17 cellular contexts compared by ENCODE assay signal in the genomic region with DNA sequence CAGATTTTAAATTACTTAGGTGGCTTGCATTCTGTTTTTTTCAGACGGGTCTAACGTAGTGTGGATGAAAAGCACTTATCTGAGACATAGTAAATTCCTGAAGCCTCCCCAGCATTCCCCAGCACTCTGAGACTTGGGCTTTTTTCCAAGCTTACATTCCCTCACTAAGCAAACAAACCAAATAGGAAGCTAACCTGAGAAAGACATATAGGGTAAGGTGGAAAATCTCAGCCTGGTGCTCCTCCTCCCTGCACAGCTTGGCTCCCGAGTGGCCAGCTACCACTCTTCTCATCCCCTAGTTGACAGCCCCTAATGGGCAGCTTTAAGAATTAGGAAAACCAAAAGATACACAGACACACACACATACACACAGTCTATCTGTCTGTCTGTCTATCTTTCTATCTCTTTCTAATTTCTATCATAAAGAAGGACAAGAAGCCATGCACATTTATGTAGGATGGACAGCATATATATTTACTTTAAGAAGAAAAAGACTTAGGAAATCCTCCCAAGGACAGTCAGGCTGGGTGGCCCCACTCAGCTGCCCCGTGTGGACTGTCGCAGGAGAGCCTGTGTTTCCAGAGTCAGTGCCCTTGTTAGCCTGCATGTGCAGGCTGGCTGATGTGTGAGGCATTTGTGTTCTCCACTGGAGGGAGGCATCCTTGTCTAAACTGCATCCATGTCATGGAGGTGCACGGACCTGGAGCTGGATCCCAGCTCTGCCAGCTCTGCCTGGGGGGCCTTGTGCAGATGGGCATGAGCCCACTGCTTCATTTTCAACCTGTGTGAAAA. TPM values are rescaled to one million over a fixed set of nuclear protein-coding genes. Genes with fewer than 3 reads are reported as not detected.
DNase-seq lines count a peak whose midpoint lies in the region; ATAC-seq, FAIRE-seq and TF ChIP-seq lines count a peak whose summit lies in the region.
"Had no signal": no experiment of that assay in that cellular context is flagged by ENCODE, and none has a peak within 500 bp of the region (broad histone marks: within the 10 kb centered on the region; RNA-seq: fewer than 3 reads in every experiment).

No MANE protein-coding gene starts in this region.

- TF ChIP-seq EP300 in A549 (IDR thresholded peaks at IDR 0.05), result no peak

- peaks cover 0 to 59% of the 10 kb centered on the region in 2 donors for H3K36me3 ChIP-seq in left lung

- intact Hi-C loops in left lung (cut with DNase I), result no loop called here

- TF ChIP-seq CTCF in A549 (IDR thresholded peaks at IDR 0.05) (no peak), astrocyte of the cerebellum (IDR thresholded peaks at IDR 0.05; ENCODE audit: low read depth, low read length, missing control alignments) (no peak), left lung (IDR thresholded peaks at IDR 0.05) (no peak)

- DNase-seq in A549 (ENCODE audit: low read depth in 1 of 2, low spot score in 1 of 2), result peak in 1 of 2 experiments; percentile 53
- DNase-seq in EH (ENCODE audit: low read depth), result peak; percentile 69
- peak; percentile 57 for DNase-seq in astrocyte of the cerebellum (ENCODE audit: low read depth)
- DNase-seq in left lung, result no peak
- DNase-seq in urothelium cell line (ENCODE audit: low spot score), result no peak
- DNase-seq in amniotic stem cell (lab: John Stamatoyannopoulos, UW), result no peak
- DNase-seq in GOT3 (lab: John Stamatoyannopoulos, UW), result no peak
- no peak for DNase-seq in OCI-M1 (lab: John Stamatoyannopoulos, UW)
- DNase-seq: activated T-cell treated with anti-CD3 and anti-CD28 coated beads, Interleukin-2, amount 50 U/mL, for 72 hours; C1 segment of cervical spinal cord; effector memory CD8-positive, alpha-beta T cell; NCI-H1694 treated with DMSO at 0.1 percent for 48 hours; NCI-H526; RPMI8226; T-helper 2 cell had no signal

- in situ Hi-C loops in astrocyte of the cerebellum (cut with HindIII; ENCODE audit: low sequenced_read_pairs), result no loop called here

- no peak for TF ChIP-seq POLR2A in A549 (IDR thresholded peaks at IDR 0.05; ENCODE audit: low read length)

- H3K4me1 ChIP-seq in A549 (peaks cover 19% of the 10 kb centered on the region), left lung (peaks cover 6 to 19% of the 10 kb centered on the region in 2 donors)

- peak overlapping the region; percentile 60 for H3K4me2 ChIP-seq in A549

- POLR2A ChIA-PET in A549 (lab: Yijun Ruan, JAX), result interaction anchor here (0.9 kb wide), 1 partner anchor 45 kb away, joined by 3 read pairs; no protein-coding TSS in a partner anchor

- H3K27me3 ChIP-seq in left lung, result no peaks in the 10 kb centered on the region

- CTCF ChIA-PET in A549 (lab: Yijun Ruan, JAX), result interaction anchor here (1.0 to 6.2 kb wide), 5 partner anchors 8 to 288 kb away, joined by 3 to 24 read pairs (median 4); partner anchors contain the start of genes ANKRD36, ANKRD39 and CNNM3

- no peak for TF ChIP-seq RAD21 in A549 (conservative IDR thresholded peaks at IDR 0.05 in 1 of 2, IDR thresholded peaks at IDR 0.05 in 1 of 2)

- H3K4me3 ChIP-seq in A549, result no peak overlapping the region
- no peak overlapping the region for H3K4me3 ChIP-seq in astrocyte of the cerebellum (ENCODE audit: low read depth, low read length)
- no peak overlapping the region for H3K4me3 ChIP-seq in left lung

- 43% methylated on average over 6 of the region's 6 CpGs for WGBS in A549 (ENCODE audit: missing lambda C conversion rate)

- no peaks in the 10 kb centered on the region for H3K9me3 ChIP-seq in A549
- H3K9me3 ChIP-seq in left lung, result no peaks in the 10 kb centered on the region

- peak overlapping the region; percentile 10 to 48; a peak in 3 of 6 replicates for H3K27ac ChIP-seq in A549
- no peak overlapping the region for H3K27ac ChIP-seq in left lung

- no peak for FAIRE-seq in A549 (lab: Jason Lieb, UNC)
- FAIRE-seq in urothelium cell line (lab: Jason Lieb, UNC), result no peak
- FAIRE-seq: GM19239, islet of Langerhans had no signal

- ATAC-seq in A549 (peak; percentile 69 to 74; a peak in 5 of 6 replicates), left lung (peak; percentile 72)
- ATAC-seq: activated T-cell treated with anti-CD3 and anti-CD28 coated beads, Interleukin-2, amount 50 U/mL, for 72 hours; effector memory CD8-positive, alpha-beta T cell had no signal

TF ChIP-seq in A549, 52 proteins besides CTCF, POLR2A, EP300 and RAD21:
- no peak for TF ChIP-seq SREBF2 (IDR thresholded peaks at IDR 0.05)
- TF ChIP-seq MAFK (IDR thresholded peaks at IDR 0.05; ENCODE audit: partially characterized antibody), result no peak
- TF ChIP-seq, protein P1, sequence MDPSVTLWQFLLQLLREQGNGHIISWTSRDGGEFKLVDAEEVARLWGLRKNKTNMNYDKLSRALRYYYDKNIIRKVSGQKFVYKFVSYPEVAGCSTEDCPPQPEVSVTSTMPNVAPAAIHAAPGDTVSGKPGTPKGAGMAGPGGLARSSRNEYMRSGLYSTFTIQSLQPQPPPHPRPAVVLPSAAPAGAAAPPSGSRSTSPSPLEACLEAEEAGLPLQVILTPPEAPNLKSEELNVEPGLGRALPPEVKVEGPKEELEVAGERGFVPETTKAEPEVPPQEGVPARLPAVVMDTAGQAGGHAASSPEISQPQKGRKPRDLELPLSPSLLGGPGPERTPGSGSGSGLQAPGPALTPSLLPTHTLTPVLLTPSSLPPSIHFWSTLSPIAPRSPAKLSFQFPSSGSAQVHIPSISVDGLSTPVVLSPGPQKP (IDR thresholded peaks at IDR 0.05; ENCODE audit: low read depth, low read length), result no peak
- no peak for TF ChIP-seq ZC3H11A (IDR thresholded peaks at IDR 0.05)
- TF ChIP-seq FOSL2 (IDR thresholded peaks at IDR 0.05), result no peak
- TF ChIP-seq FOSL2 (CRISPR knock-in tag; IDR thresholded peaks at IDR 0.05), result no peak
- no peak for TF ChIP-seq HOXB13 (CRISPR knock-in tag; IDR thresholded peaks at IDR 0.05; ENCODE audit: low read depth)
- TF ChIP-seq ZSCAN20 (CRISPR knock-in tag; IDR thresholded peaks at IDR 0.05), result no peak
- no peak for TF ChIP-seq BCL3 (IDR thresholded peaks at IDR 0.05)
- TF ChIP-seq TP53 (CRISPR knock-in tag; IDR thresholded peaks at IDR 0.05), result no peak
- TF ChIP-seq, protein P2, sequence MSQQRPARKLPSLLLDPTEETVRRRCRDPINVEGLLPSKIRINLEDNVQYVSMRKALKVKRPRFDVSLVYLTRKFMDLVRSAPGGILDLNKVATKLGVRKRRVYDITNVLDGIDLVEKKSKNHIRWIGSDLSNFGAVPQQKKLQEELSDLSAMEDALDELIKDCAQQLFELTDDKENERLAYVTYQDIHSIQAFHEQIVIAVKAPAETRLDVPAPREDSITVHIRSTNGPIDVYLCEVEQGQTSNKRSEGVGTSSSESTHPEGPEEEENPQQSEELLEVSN (IDR thresholded peaks at IDR 0.05; ENCODE audit: borderline replicate concordance, low read depth), result no peak
- TF ChIP-seq PHF8 (IDR thresholded peaks at IDR 0.05; ENCODE audit: borderline replicate concordance, low read depth), result no peak
- TF ChIP-seq HOXB5 (CRISPR knock-in tag; IDR thresholded peaks at IDR 0.05), result no peak
- TF ChIP-seq HDAC2 (IDR thresholded peaks at IDR 0.05), result no peak

RNA-seq across cellular contexts. Expression of gene CNNM3, which starts 8.2 kb away (rescaled TPM):
- polyA plus RNA-seq in A549 (2011; rRNA removed), result 11.8 and 13.6 TPM in 2 replicates
- polyA plus RNA-seq in A549 (2012; cell fraction: cytosol; rRNA removed), result 21.7 and 24.2 TPM in 2 replicates
- 36.8 and 49.9 TPM in 2 replicates for polyA plus RNA-seq in A549 (2012; cell fraction: nucleus; rRNA removed)
- 13.2 to 15.3 TPM (median 14.1 TPM) in 3 replicates for polyA plus RNA-seq in A549 (2017; fragmentation: RNase III; extraction: RNeasy Plus Mini Kit Qiagen cat#74134 plus additional on column Dnase treatment)
- polyA minus RNA-seq in A549 (2011; rRNA and poly(A)+ RNA removed), result 27.2 and 43.9 TPM in 2 replicates
- total RNA-seq in left lung, result 10 to 100 TPM; 24.8 to 29.0 TPM

RNA-seq across cellular contexts. Expression of gene ANKRD23, which starts 19.5 kb away (rescaled TPM):
- polyA plus RNA-seq in A549 (2011; rRNA removed) (1.6 and 1.9 TPM in 2 replicates), A549 (2017; fragmentation: RNase III; extraction: RNeasy Plus Mini Kit Qiagen cat#74134 plus additional on column Dnase treatment) (2.1 to 2.5 TPM (median 2.4 TPM) in 3 replicates)
- 2.4 and 3.1 TPM in 2 replicates for polyA plus RNA-seq in A549 (2012; cell fraction: cytosol; rRNA removed)
- polyA plus RNA-seq in A549 (2012; cell fraction: nucleus; rRNA removed), result 23.4 and 25.4 TPM in 2 replicates
- polyA minus RNA-seq in A549 (2011; rRNA and poly(A)+ RNA removed), result 3.5 and 3.8 TPM in 2 replicates
- 1 to 10 TPM; 3.0 to 3.3 TPM for total RNA-seq in left lung

RNA-seq across cellular contexts. Expression of gene ANKRD39, which starts 33.5 kb away (rescaled TPM):
- 6.3 and 6.4 TPM in 2 replicates for polyA plus RNA-seq in A549 (2011; rRNA removed)
- 20.8 and 24.3 TPM in 2 replicates for polyA plus RNA-seq in A549 (2012; cell fraction: cytosol; rRNA removed)
- polyA plus RNA-seq in A549 (2012; cell fraction: nucleus; rRNA removed), result 27.9 and 33.4 TPM in 2 replicates
- 16.4 to 16.5 TPM (median 16.5 TPM) in 3 replicates for polyA plus RNA-seq in A549 (2017; fragmentation: RNase III; extraction: RNeasy Plus Mini Kit Qiagen cat#74134 plus additional on column Dnase treatment)
- 4.3 and 6.2 TPM in 2 replicates for polyA minus RNA-seq in A549 (2011; rRNA and poly(A)+ RNA removed)
- total RNA-seq in left lung, result 10 to 100 TPM; 11.8 to 11.9 TPM

RNA-seq across cellular contexts. Expression of gene SEMA4C, which starts 45.6 kb away (rescaled TPM):
- 11.0 and 16.4 TPM in 2 replicates for polyA plus RNA-seq in A549 (2011; rRNA removed)
- 14.2 and 18.5 TPM in 2 replicates for polyA plus RNA-seq in A549 (2012; cell fraction: cytosol; rRNA removed)
- 55.6 and 61.2 TPM in 2 replicates for polyA plus RNA-seq in A549 (2012; cell fraction: nucleus; rRNA removed)
- polyA plus RNA-seq in A549 (2017; fragmentation: RNase III; extraction: RNeasy Plus Mini Kit Qiagen cat#74134 plus additional on column Dnase treatment), result 12.3 to 15.1 TPM (median 14.4 TPM) in 3 replicates
- polyA minus RNA-seq in A549 (2011; rRNA and poly(A)+ RNA removed), result 21.6 and 27.6 TPM in 2 replicates
- total RNA-seq in left lung, result 10 to 100 TPM; 25.9 to 28.6 TPM

Comparison
In these comparisons a context has a peak if more than half of its experiments do, and no peak if none do; other contexts are left out.
1. DNase-seq: peak in EH (single experiment) and astrocyte of the cerebellum (single experiment); none in left lung (0 of 2), urothelium cell line (single experiment), amniotic stem cell (single experiment), GOT3 (single experiment) and OCI-M1 (single experiment).
2. H3K27ac ChIP-seq: peak in A549 (2 of 2); none in left lung (0 of 2).